Comparison of ENCODE assay signal across 9 cellular contexts in the genomic region with DNA sequence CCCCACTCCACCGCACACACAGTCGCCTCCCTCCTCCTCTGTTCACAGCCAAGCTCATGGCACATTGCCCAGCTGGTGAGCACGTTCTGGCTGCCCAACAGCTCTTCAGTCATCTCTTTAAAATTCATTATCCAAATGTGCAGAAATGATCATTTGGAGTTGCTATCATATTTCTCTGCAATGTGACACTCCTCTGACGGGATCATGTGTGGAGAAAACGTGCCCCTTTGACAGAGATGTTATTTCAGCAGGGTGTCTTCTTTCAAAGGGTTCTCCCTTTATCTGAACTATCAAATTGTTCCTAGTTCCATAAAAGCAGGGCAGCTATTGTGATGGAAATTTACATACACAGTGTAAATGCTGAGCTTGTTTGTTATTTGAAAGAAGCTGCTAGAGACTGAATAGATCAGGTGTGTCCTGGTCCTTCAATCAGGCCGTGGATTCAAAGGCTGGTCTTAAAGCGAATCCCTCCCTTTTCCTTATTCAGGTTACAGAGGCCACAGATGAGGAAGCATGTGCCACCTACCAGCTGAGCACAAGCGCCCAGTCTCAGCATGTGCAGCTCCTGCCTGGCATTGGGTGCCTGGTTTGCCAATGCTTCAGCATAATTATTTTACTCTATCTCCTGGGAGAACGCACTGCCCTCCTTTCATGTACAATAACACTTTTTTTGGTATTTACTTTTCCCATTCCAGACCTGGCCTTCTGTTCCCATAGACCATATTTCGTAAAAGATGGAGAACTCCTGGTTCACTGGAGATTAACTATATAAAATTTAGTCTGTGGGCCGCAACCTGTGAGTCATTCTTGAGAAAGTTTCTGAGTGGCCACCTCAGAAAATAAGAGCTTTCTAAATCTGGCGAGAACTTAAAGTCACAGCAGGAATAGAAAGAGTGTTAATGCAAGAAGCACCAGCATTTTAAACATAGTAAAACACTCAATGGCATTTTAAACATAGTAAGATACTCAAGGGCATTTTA.
DNase-seq lines count a peak whose midpoint lies in the region; ATAC-seq and TF ChIP-seq lines count a peak whose summit lies in the region.
"Had no signal": no experiment of that assay in that cellular context is flagged by ENCODE, and none has a peak within 500 bp of the region (broad histone marks: within the 10 kb centered on the region; RNA-seq: fewer than 3 reads in every experiment).

No MANE protein-coding gene starts in this region.

- no peak overlapping the region for H4K8ac ChIP-seq in mesendoderm (ENCODE audit: low read depth, low read length)

- no peaks in the 10 kb centered on the region for H3K36me3 ChIP-seq in BE2C
- no peaks in the 10 kb centered on the region for H3K36me3 ChIP-seq in body of pancreas (replicated peaks in 1 of 2; ENCODE audit: insufficient read depth in 1 of 2, low read depth in 2 of 2)
- no peaks in the 10 kb centered on the region for H3K36me3 ChIP-seq in CD4-positive, alpha-beta memory T cell (ENCODE audit: insufficient read depth, low read length)
- no peaks in the 10 kb centered on the region for H3K36me3 ChIP-seq in mesendoderm (ENCODE audit: control insufficient read depth, insufficient read depth, low read length)

- no peak overlapping the region for H3K18ac ChIP-seq in mesendoderm (ENCODE audit: low read length)

- H3K4me3 Mint-ChIP-seq in mesothelial cell of epicardium = no peak overlapping the region
- H3K4me3 Mint-ChIP-seq in CD4-positive, alpha-beta memory T cell = no peak overlapping the region
- H3K4me3 Mint-ChIP-seq in activated CD8-positive, alpha-beta memory T cell treated with anti-CD3 and anti-CD28 coated beads, Interleukin-2, amount 10 ng/mL, durations not matched to agents 7 days and 5 days = no peak overlapping the region

- no peak overlapping the region for H3K4me3 ChIP-seq in BE2C (ENCODE audit: low read depth, low read length)
- no peak overlapping the region for H3K4me3 ChIP-seq in body of pancreas
- no peak overlapping the region for H3K4me3 ChIP-seq in CD4-positive, alpha-beta memory T cell (ENCODE audit: low read length in 2 of 2)
- H3K4me3 ChIP-seq in mesendoderm (ENCODE audit: low read length) = no peak overlapping the region

- H3K27me3 ChIP-seq in BE2C (no peaks in the 10 kb centered on the region), body of pancreas (no peaks in the 10 kb centered on the region), mesendoderm (ENCODE audit: insufficient read depth, low read length, poor library complexity) (no peaks in the 10 kb centered on the region)
- H3K27me3 ChIP-seq in CD4-positive, alpha-beta memory T cell (ENCODE audit: insufficient read depth, low read length) = no peaks in the 10 kb centered on the region

- peaks cover 10% of the 10 kb centered on the region for H3K4me1 ChIP-seq in BE2C
- H3K4me1 ChIP-seq in body of pancreas = peaks cover 14% of the 10 kb centered on the region
- no peaks in the 10 kb centered on the region for H3K4me1 ChIP-seq in CD4-positive, alpha-beta memory T cell (ENCODE audit: insufficient read depth, low read length)
- peaks cover 2% of the 10 kb centered on the region for H3K4me1 ChIP-seq in mesendoderm (ENCODE audit: control insufficient read depth, low read depth, low read length)

- TF ChIP-seq CTCF in BE2C (IDR thresholded peaks at IDR 0.05; ENCODE audit: low read depth, low read length) = no peak
- TF ChIP-seq CTCF in body of pancreas (IDR thresholded peaks at IDR 0.05) = no peak
- TF ChIP-seq CTCF in mesothelial cell of epicardium (IDR thresholded peaks at IDR 0.05; ENCODE audit: unreplicated experiment) = no peak

- H2BK120ac ChIP-seq in mesendoderm (ENCODE audit: low read depth, low read length) = no peak overlapping the region

- no peak overlapping the region for H3K27ac ChIP-seq in body of pancreas
- no peak overlapping the region for H3K27ac ChIP-seq in CD4-positive, alpha-beta memory T cell (ENCODE audit: low read depth, low read length)
- no peak overlapping the region for H3K27ac ChIP-seq in mesendoderm (ENCODE audit: low read depth, low read length)

- CTCF ChIA-PET in CD4-positive, alpha-beta memory T cell (lab: Charles Lee; ENCODE audit: partially characterized antibody) = no interaction called here
- CTCF ChIA-PET in activated CD8-positive, alpha-beta memory T cell treated with anti-CD3 and anti-CD28 coated beads, Interleukin-2, amount 10 ng/mL, durations not matched to agents 7 days and 5 days (lab: Charles Lee) = no interaction called here

- DNase-seq in BE2C (peak; percentile 54), NCI-H2081 (lab: John Stamatoyannopoulos, UW) (peak; percentile 89 to 97), body of pancreas (peak; percentile 38 to 67 (median 54)), mesothelial cell of epicardium (ENCODE audit: low spot score in 2 of 2, unreplicated experiment in 2 of 2) (no peak), mesendoderm (no peak)
- DNase-seq in CD4-positive, alpha-beta memory T cell = no peak
- DNase-seq in effector CD8-positive, alpha-beta T cell (lab: John Stamatoyannopoulos, UW) = no peak
- DNase-seq in activated CD8-positive, alpha-beta memory T cell treated with anti-CD3 and anti-CD28 coated beads, Interleukin-2, amount 10 ng/mL, durations not matched to agents 7 days and 5 days = no peak

- peak; percentile 54 for ATAC-seq in body of pancreas
- no peak for ATAC-seq in activated CD8-positive, alpha-beta memory T cell treated with anti-CD3 and anti-CD28 coated beads, Interleukin-2, amount 10 ng/mL, durations not matched to agents 7 days and 5 days
- ATAC-seq: Panc1 had no signal

- POLR2A ChIA-PET in CD4-positive, alpha-beta memory T cell (lab: Charles Lee; ENCODE audit: partially characterized antibody) = no interaction called here

- no peak overlapping the region for H3K56ac ChIP-seq in mesendoderm (ENCODE audit: low read length)

- no peak overlapping the region for H2BK5ac ChIP-seq in mesendoderm (ENCODE audit: low read length)

- 62 to 78% methylated on average over 12 of the region's 12 CpGs for WGBS in body of pancreas, 2 donors
- WGBS in mesendoderm (ENCODE audit: extremely low coverage, insufficient coverage, low lambda C conversion rate) = no CpG with 5 or more reads among the region's 12 CpGs

- no peaks in the 10 kb centered on the region for H3K36me3 Mint-ChIP-seq in mesothelial cell of epicardium
- H3K36me3 Mint-ChIP-seq in CD4-positive, alpha-beta memory T cell = no peaks in the 10 kb centered on the region
- H3K36me3 Mint-ChIP-seq in activated CD8-positive, alpha-beta memory T cell treated with anti-CD3 and anti-CD28 coated beads, Interleukin-2, amount 10 ng/mL, durations not matched to agents 7 days and 5 days = no peaks in the 10 kb centered on the region

- H3K9me3 ChIP-seq in BE2C (no peaks in the 10 kb centered on the region), body of pancreas (no peaks in the 10 kb centered on the region)
- H3K9me3 ChIP-seq in CD4-positive, alpha-beta memory T cell (ENCODE audit: control insufficient read depth in 1 of 2, low read length in 2 of 2) = no peaks in the 10 kb centered on the region

- H3K23ac ChIP-seq in mesendoderm (ENCODE audit: low read length) = no peak overlapping the region

- no peaks in the 10 kb centered on the region for H3K79me2 ChIP-seq in mesendoderm (ENCODE audit: control insufficient read depth, insufficient read depth, low read length)

- no peaks in the 10 kb centered on the region for H3K27me3 Mint-ChIP-seq in mesothelial cell of epicardium (ENCODE audit: low read depth)
- H3K27me3 Mint-ChIP-seq in CD4-positive, alpha-beta memory T cell = peaks cover 6 to 13% of the 10 kb centered on the region in 2 donors
- H3K27me3 Mint-ChIP-seq in activated CD8-positive, alpha-beta memory T cell treated with anti-CD3 and anti-CD28 coated beads, Interleukin-2, amount 10 ng/mL, durations not matched to agents 7 days and 5 days = peaks cover 21% of the 10 kb centered on the region

- TF ChIP-seq POLR2A in body of pancreas (IDR thresholded peaks at IDR 0.05) = no peak

- no peak overlapping the region for H2BK15ac ChIP-seq in mesendoderm (replicated peaks; ENCODE audit: low read depth)

- H3K4me2 ChIP-seq in mesendoderm (ENCODE audit: low read length) = no peak overlapping the region

- H4K5ac ChIP-seq in mesendoderm (ENCODE audit: low read length) = no peak overlapping the region

- H3K9me3 Mint-ChIP-seq in mesothelial cell of epicardium = peaks cover 10% of the 10 kb centered on the region
- peaks cover 0 to 2% (median 0%) of the 10 kb centered on the region in 8 donors for H3K9me3 Mint-ChIP-seq in CD4-positive, alpha-beta memory T cell
- H3K9me3 Mint-ChIP-seq in activated CD8-positive, alpha-beta memory T cell treated with anti-CD3 and anti-CD28 coated beads, Interleukin-2, amount 10 ng/mL, durations not matched to agents 7 days and 5 days (ENCODE audit: low read depth) = no peaks in the 10 kb centered on the region

- H3K4me1 Mint-ChIP-seq in mesothelial cell of epicardium = peaks cover 18% of the 10 kb centered on the region
- H3K4me1 Mint-ChIP-seq in CD4-positive, alpha-beta memory T cell = no peaks in the 10 kb centered on the region
- peaks cover 2% of the 10 kb centered on the region for H3K4me1 Mint-ChIP-seq in activated CD8-positive, alpha-beta memory T cell treated with anti-CD3 and anti-CD28 coated beads, Interleukin-2, amount 10 ng/mL, durations not matched to agents 7 days and 5 days

- intact Hi-C loops in body of pancreas (cut with DNase I) = no loop called here
- intact Hi-C loops in CD4-positive, alpha-beta memory T cell (cut with micrococcal nuclease) = no loop called here

- H3K79me1 ChIP-seq in mesendoderm (ENCODE audit: low read length) = no peaks in the 10 kb centered on the region

- peak overlapping the region; percentile 76 for H3K27ac Mint-ChIP-seq in mesothelial cell of epicardium
- H3K27ac Mint-ChIP-seq in CD4-positive, alpha-beta memory T cell = no peak overlapping the region
- no peak overlapping the region for H3K27ac Mint-ChIP-seq in activated CD8-positive, alpha-beta memory T cell treated with anti-CD3 and anti-CD28 coated beads, Interleukin-2, amount 10 ng/mL, durations not matched to agents 7 days and 5 days

- no peak overlapping the region for H3K9ac ChIP-seq in mesendoderm (ENCODE audit: low read length)

- H2AK5ac ChIP-seq in mesendoderm (ENCODE audit: low read length) = no peak overlapping the region

- no peak overlapping the region for H3K4ac ChIP-seq in mesendoderm (ENCODE audit: low read depth, low read length)

Comparison
In these comparisons a context has a peak if more than half of its experiments do, and no peak if none do; other contexts are left out.
1. DNase-seq: peak in BE2C (single experiment), NCI-H2081 (2 of 2) and body of pancreas (4 of 4); none in mesothelial cell of epicardium (0 of 2), CD4-positive, alpha-beta memory T cell (0 of 5), effector CD8-positive, alpha-beta T cell (single experiment), activated CD8-positive, alpha-beta memory T cell treated with anti-CD3 and anti-CD28 coated beads, Interleukin-2, amount 10 ng/mL, durations not matched to agents 7 days and 5 days (single experiment) and mesendoderm (single experiment).